Comparison of ENCODE assay signal across 8 cellular contexts in genomic region chr17:81684442-81684911, GRCh38. TPM values are rescaled to one million over a fixed set of nuclear protein-coding genes. Genes with fewer than 3 reads are reported as not detected.
A peak's percentile ranks its signal among the peaks of the same experiment; 100 is the strongest.
DNase-seq lines count a peak whose midpoint lies in the region; ATAC-seq, FAIRE-seq and TF ChIP-seq lines count a peak whose summit lies in the region.

No MANE protein-coding gene starts in this region.

- H3K79me2 ChIP-seq in GM12878 (ENCODE audit: control insufficient read depth, insufficient read depth, low read length), result peaks cover 38% of the 10 kb centered on the region

- peak overlapping the region; percentile 96 for H3K4me3 ChIP-seq in BLaER1
- H3K4me3 ChIP-seq in GM12878, result peak overlapping the region; percentile 95
- peak overlapping the region; percentile 70 to 94 (median 76) for H3K4me3 ChIP-seq in liver (ENCODE audit: low read depth in 1 of 3, low read length in 3 of 3)
- H3K4me3 ChIP-seq in upper lobe of left lung, result peak overlapping the region; percentile 85 to 100 (median 90)

- no peak overlapping the region for H2AFZ ChIP-seq in GM12878 (ENCODE audit: control insufficient read depth, low read depth, low read length)

- H3K36me3 ChIP-seq in BLaER1 (peaks cover 63% of the 10 kb centered on the region), GM12878 (ENCODE audit: control insufficient read depth in 2 of 2, insufficient read depth in 2 of 2, low read length in 1 of 2) (peaks cover 4 to 16% of the 10 kb centered on the region in 2 experiments; a peak in 3 of 4 replicates), liver (ENCODE audit: control insufficient read depth in 4 of 4, insufficient read depth in 3 of 4, low read depth in 1 of 4, low read length in 3 of 4) (peaks cover 3 to 31% (median 12%) of the 10 kb centered on the region in 4 donors), upper lobe of left lung (peaks cover 18 to 53% (median 37%) of the 10 kb centered on the region in 4 donors)

- in situ Hi-C loops in GM12878 (cut with MboI), result no loop called here

- H3K27me3 ChIP-seq in BLaER1 (no peaks in the 10 kb centered on the region), GM12878 (replicated peaks in 1 of 2; ENCODE audit: control insufficient read depth in 2 of 2, insufficient read depth in 2 of 2, low read length in 1 of 2) (no peaks in the 10 kb centered on the region), liver (ENCODE audit: control insufficient read depth in 4 of 4, insufficient read depth in 4 of 4, low read length in 3 of 4) (no peaks in the 10 kb centered on the region), upper lobe of left lung (no peaks in the 10 kb centered on the region)

- SMC1A ChIA-PET in GM12878 (lab: Charles Lee; ENCODE audit: uncharacterized antibody, unreplicated experiment), result interaction anchor here (0.7 to 0.8 kb wide), 2 partner anchors 18 to 21 kb away, joined by 3 read pairs; no protein-coding TSS in a partner anchor

- no peak for FAIRE-seq in GM12878 (lab: Jason Lieb, UNC)

- WGBS in GM12878 (ENCODE audit: insufficient coverage, insufficient replicate concordance, low lambda C conversion rate, missing lambda C conversion rate), result 6% methylated on average over 16 of the region's 16 CpGs
- 2% methylated on average over 16 of the region's 16 CpGs for WGBS in liver
- WGBS in upper lobe of left lung, 2 donors, result 0 to 2% methylated on average over 7 to 16 of the region's 16 CpGs

- DNase-seq in GM12878 (ENCODE audit: low read depth, low spot score), result no peak
- DNase-seq in upper lobe of left lung, result no peak
- no peak for DNase-seq in NCI-H524 treated with DMSO at 0.1 percent for 48 hours (lab: John Stamatoyannopoulos, UW)
- no peak for DNase-seq in cerebellum (ENCODE audit: low spot score)

- POLR2A ChIA-PET in GM12878 (lab: Charles Lee), result interaction anchor here (0.6 to 4.0 kb wide), 6 partner anchors 8 to 178 kb away, joined by 3 to 32 read pairs (median 4); partner anchors contain the start of gene MRPL12

- TF ChIP-seq POLR2A in GM12878 (IDR thresholded peaks at IDR 0.05; ENCODE audit: low read depth, low read length) (no peak), upper lobe of left lung (IDR thresholded peaks at IDR 0.05) (no peak)

- intact Hi-C loops in GM12878 (cut with micrococcal nuclease; ENCODE audit: unreplicated experiment), result no loop called here

- TSS peak; percentile 76 for BruUV-seq in GM12878 (replicated peaks; lab: Mats Ljungman, UMichigan)

- RAD21 ChIA-PET in GM12878 (lab: Charles Lee; ENCODE audit: unreplicated experiment), result interaction anchor here (1.9 kb wide), 1 partner anchor 19 kb away, joined by 6 read pairs; no protein-coding TSS in a partner anchor

- H3K9ac ChIP-seq in BLaER1 (peak overlapping the region; percentile 93), GM12878 (ENCODE audit: control insufficient read depth, insufficient read depth, low read length) (peak overlapping the region; percentile 95), liver (ENCODE audit: low read depth in 1 of 2, low read length in 2 of 2) (peak overlapping the region; percentile 11 to 72)

- H4K20me1 ChIP-seq in BLaER1 (peaks cover 66% of the 10 kb centered on the region), GM12878 (ENCODE audit: control insufficient read depth, insufficient read depth) (peaks cover 8% of the 10 kb centered on the region; the same call in 1 of the 2 replicates)

- no peak for TF ChIP-seq CTCF in GM12878 (IDR thresholded peaks at IDR 0.05 in 2 of 3, conservative IDR thresholded peaks at IDR 0.05 in 1 of 3; ENCODE audit: control insufficient read depth in 2 of 3, extremely low read depth in 1 of 3, insufficient read depth in 1 of 3, low read depth in 3 of 3, low read length in 3 of 3)
- no peak for TF ChIP-seq CTCF in liver (IDR thresholded peaks at IDR 0.05; ENCODE audit: low read depth, low read length, missing input control)
- no peak for TF ChIP-seq CTCF in upper lobe of left lung (IDR thresholded peaks at IDR 0.05)

- CTCF ChIA-PET in GM12878 (lab: Yijun Ruan, JAX), result interaction anchor here (1.1 to 1.6 kb wide), 4 partner anchors 10 to 27 kb away, joined by 3 to 5 read pairs (median 4); no protein-coding TSS in a partner anchor

- H3K4me2 ChIP-seq in BLaER1, result peak overlapping the region; percentile 97
- peak overlapping the region; percentile 97 for H3K4me2 ChIP-seq in GM12878 (ENCODE audit: control insufficient read depth, insufficient read depth)

- no peak for TF ChIP-seq EP300 in GM12878 (IDR thresholded peaks at IDR 0.05; ENCODE audit: borderline replicate concordance in 1 of 2, control insufficient read depth in 1 of 2, low read depth in 2 of 2, low read length in 2 of 2)
- no peak for TF ChIP-seq EP300 in upper lobe of left lung (IDR thresholded peaks at IDR 0.05)

- TF ChIP-seq RAD21 in GM12878 (IDR thresholded peaks at IDR 0.05; ENCODE audit: insufficient read depth, low read depth, low read length), result no peak
- no peak for TF ChIP-seq RAD21 in liver (IDR thresholded peaks at IDR 0.05)

- ATAC-seq in HG03439 (IDR thresholded peaks at IDR 0.05; ENCODE audit: unreplicated experiment) (peak; percentile 9), GM12878 (no peak), upper lobe of left lung (ENCODE audit: low FRiP score in 2 of 2) (peak in 1 of 2 donors; percentile 70), GM21786 (IDR thresholded peaks at IDR 0.05; ENCODE audit: unreplicated experiment) (no peak)

- H3K27ac ChIP-seq in BLaER1 (peak overlapping the region; percentile 90), GM12878 (ENCODE audit: control insufficient read depth, insufficient read depth) (peak overlapping the region; percentile 78), liver (ENCODE audit: low read depth in 1 of 2, low read length in 2 of 2) (peak overlapping the region; percentile 58 to 63), upper lobe of left lung (peak overlapping the region; percentile 82 to 93 (median 88))

- H3K9me3 ChIP-seq in BLaER1 (no peaks in the 10 kb centered on the region), GM12878 (replicated peaks; ENCODE audit: control insufficient read depth, insufficient read depth, low read length) (no peaks in the 10 kb centered on the region), liver (ENCODE audit: control insufficient read depth in 4 of 4, low read length in 3 of 4) (no peaks in the 10 kb centered on the region), upper lobe of left lung (no peaks in the 10 kb centered on the region)

- peaks cover 50% of the 10 kb centered on the region for H3K4me1 ChIP-seq in BLaER1
- H3K4me1 ChIP-seq in GM12878 (ENCODE audit: control insufficient read depth, insufficient read depth, low read length), result peaks cover 11% of the 10 kb centered on the region
- H3K4me1 ChIP-seq in liver (ENCODE audit: control insufficient read depth in 4 of 4, insufficient read depth in 4 of 4, low read length in 3 of 4), result peaks cover 16 to 51% (median 43%) of the 10 kb centered on the region in 4 donors
- peaks cover 22 to 38% (median 28%) of the 10 kb centered on the region in 4 donors for H3K4me1 ChIP-seq in upper lobe of left lung

RNA-seq across cellular contexts. Expression of gene HGS, which starts 0.7 kb away (rescaled TPM):
- 118 and 143 TPM in 2 replicates for total RNA-seq in GM12878 (2013; cell fraction: nucleolus; rRNA removed)
- 41.4 and 59.5 TPM in 2 replicates for total RNA-seq in GM12878 (2014; rRNA removed)
- total RNA-seq in GM12878 (2014; rRNA removed; fragmentation: Illumina TruSeq; extraction: Trizol), result 23.2 and 29.3 TPM in 2 replicates
- total RNA-seq in GM12878 (2021), result 58.0 and 85.6 TPM in 2 replicates
- 26.6 TPM for polyA plus RNA-seq in GM12878 (2011; ENCODE audit: low read depth)
- polyA plus RNA-seq in GM12878 (2011; rRNA removed), result 23.5 and 40.1 TPM in 2 replicates
- 34.2 and 50.9 TPM in 2 replicates for polyA plus RNA-seq in GM12878 (2011; cell fraction: cytosol; rRNA removed)
- 518 and 543 TPM in 2 replicates for polyA plus RNA-seq in GM12878 (2011; cell fraction: nucleus; rRNA removed)
- polyA plus RNA-seq in GM12878 (2012), result 54.1 and 64.4 TPM in 2 replicates
- polyA plus RNA-seq in GM12878 (2014; fragmentation: Illumina TruSeq; extraction: Trizol), result 29.2 and 51.0 TPM in 2 replicates
- polyA plus RNA-seq in GM12878 (2014; fragmentation: Nextera tagmentation; extraction: Ambion mirVana), result 1 to 10 TPM; 2.2 to 3.7 TPM
- 75.4 and 94.8 TPM in 2 replicates for polyA plus RNA-seq in GM12878 (2014; rRNA removed)
- 10 to 100 TPM; 59.9 to 69.3 TPM for polyA plus RNA-seq in GM12878 (2016; fragmentation: Nextera tagmentation; extraction: Ambion mirVana)
- polyA minus RNA-seq in GM12878 (2011; rRNA and poly(A)+ RNA removed), result 42.9 and 44.6 TPM in 2 replicates
- 22.3 and 29.3 TPM in 2 replicates for polyA minus RNA-seq in GM12878 (2011; cell fraction: cytosol; rRNA and poly(A)+ RNA removed)
- 49.6 and 81.2 TPM in 2 replicates for polyA minus RNA-seq in GM12878 (2011; cell fraction: nucleus; rRNA and poly(A)+ RNA removed)
- total RNA-seq in liver, result 10 to 100 TPM; 27.6 to 31.6 TPM
- 10 to 100 TPM; 21.8 to 28.7 TPM for polyA plus RNA-seq in liver
- 100 to 1,000 TPM in 4 of 6 donors, 10 to 100 TPM in 2; 74.7 to 164 (median 108) TPM for total RNA-seq in upper lobe of left lung
- 40.6 TPM for total RNA-seq in cerebellum

RNA-seq across cellular contexts. Expression of gene ARL16, which starts 0.9 kb away (rescaled TPM):
- total RNA-seq in GM12878 (2013; cell fraction: nucleolus; rRNA removed), result 16.5 and 20.3 TPM in 2 replicates
- 41.9 and 42.1 TPM in 2 replicates for total RNA-seq in GM12878 (2014; rRNA removed)
- total RNA-seq in GM12878 (2014; rRNA removed; fragmentation: Illumina TruSeq; extraction: Trizol), result 21.0 and 22.1 TPM in 2 replicates
- total RNA-seq in GM12878 (2021), result 18.6 and 25.6 TPM in 2 replicates
- 29.5 TPM for polyA plus RNA-seq in GM12878 (2011; ENCODE audit: low read depth)
- 26.8 and 34.3 TPM in 2 replicates for polyA plus RNA-seq in GM12878 (2011; rRNA removed)
- polyA plus RNA-seq in GM12878 (2011; cell fraction: cytosol; rRNA removed), result 45.5 and 56.7 TPM in 2 replicates
- 15.8 and 23.1 TPM in 2 replicates for polyA plus RNA-seq in GM12878 (2011; cell fraction: nucleus; rRNA removed)
- polyA plus RNA-seq in GM12878 (2012), result 24.6 and 26.5 TPM in 2 replicates
- 15.9 and 27.4 TPM in 2 replicates for polyA plus RNA-seq in GM12878 (2014; fragmentation: Illumina TruSeq; extraction: Trizol)
- 10 to 100 TPM in 1 of 2 experiments, 1 to 10 TPM in 1; 4.7 to 20.8 TPM for polyA plus RNA-seq in GM12878 (2014; fragmentation: Nextera tagmentation; extraction: Ambion mirVana)
- 43.6 and 44.5 TPM in 2 replicates for polyA plus RNA-seq in GM12878 (2014; rRNA removed)
- 10 to 100 TPM; 46.5 to 47.6 TPM for polyA plus RNA-seq in GM12878 (2016; fragmentation: Nextera tagmentation; extraction: Ambion mirVana)
- 12.5 and 18.9 TPM in 2 replicates for polyA minus RNA-seq in GM12878 (2011; rRNA and poly(A)+ RNA removed)
- polyA minus RNA-seq in GM12878 (2011; cell fraction: cytosol; rRNA and poly(A)+ RNA removed), result 5.9 and 7.2 TPM in 2 replicates
- polyA minus RNA-seq in GM12878 (2011; cell fraction: nucleus; rRNA and poly(A)+ RNA removed), result 6.4 and 10.4 TPM in 2 replicates
- total RNA-seq in liver, result 10 to 100 TPM in 1 of 2 donors, 1 to 10 TPM in 1; 9.8 to 12.9 TPM
- polyA plus RNA-seq in liver, result 10 to 100 TPM in 1 of 2 donors, 1 to 10 TPM in 1; 7.9 to 24.3 TPM
- 10 to 100 TPM; 16.9 to 47.1 (median 20.5) TPM for total RNA-seq in upper lobe of left lung
- total RNA-seq in cerebellum, result 29.0 TPM

RNA-seq across cellular contexts. Expression of gene CCDC137, which starts 17.9 kb away (rescaled TPM):
- 8.0 and 8.8 TPM in 2 replicates for total RNA-seq in GM12878 (2013; cell fraction: nucleolus; rRNA removed)
- total RNA-seq in GM12878 (2014; rRNA removed) (21.9 and 23.3 TPM in 2 replicates), GM12878 (2014; rRNA removed; fragmentation: Illumina TruSeq; extraction: Trizol) (18.3 and 19.6 TPM in 2 replicates), GM12878 (2021) (32.0 and 35.1 TPM in 2 replicates), liver (1 to 10 TPM; 4.3 to 4.8 TPM), upper lobe of left lung (10 to 100 TPM; 10.8 to 49.2 (median 12.6) TPM), cerebellum (3.3 TPM)
- 5.7 TPM for polyA plus RNA-seq in GM12878 (2011; ENCODE audit: low read depth)
- polyA plus RNA-seq in GM12878 (2011; rRNA removed) (7.7 and 13.7 TPM in 2 replicates), GM12878 (2014; fragmentation: Illumina TruSeq; extraction: Trizol) (20.9 and 32.6 TPM in 2 replicates), GM12878 (2014; fragmentation: Nextera tagmentation; extraction: Ambion mirVana) (1 to 10 TPM; 2.2 to 5.1 TPM), GM12878 (2014; rRNA removed) (33.8 and 39.3 TPM in 2 replicates), GM12878 (2016; fragmentation: Nextera tagmentation; extraction: Ambion mirVana) (10 to 100 TPM; 44.6 to 45.4 TPM), liver (1 to 10 TPM; 5.7 to 6.9 TPM)
- 12.6 and 24.0 TPM in 2 replicates for polyA plus RNA-seq in GM12878 (2011; cell fraction: cytosol; rRNA removed)
- 26.3 and 30.0 TPM in 2 replicates for polyA plus RNA-seq in GM12878 (2011; cell fraction: nucleus; rRNA removed)
- polyA plus RNA-seq in GM12878 (2012), result 16.2 and 24.2 TPM in 2 replicates
- polyA minus RNA-seq in GM12878 (2011; rRNA and poly(A)+ RNA removed), result 3.0 and 4.8 TPM in 2 replicates
- 5.2 and 6.8 TPM in 2 replicates for polyA minus RNA-seq in GM12878 (2011; cell fraction: cytosol; rRNA and poly(A)+ RNA removed)
- 3.4 and 11.5 TPM in 2 replicates for polyA minus RNA-seq in GM12878 (2011; cell fraction: nucleus; rRNA and poly(A)+ RNA removed)

RNA-seq across cellular contexts. Expression of gene OXLD1, which starts 18.1 kb away (rescaled TPM):
- 25.4 and 29.4 TPM in 2 replicates for total RNA-seq in GM12878 (2013; cell fraction: nucleolus; rRNA removed)
- total RNA-seq in GM12878 (2014; rRNA removed) (74.8 and 77.7 TPM in 2 replicates), GM12878 (2014; rRNA removed; fragmentation: Illumina TruSeq; extraction: Trizol) (14.4 and 18.4 TPM in 2 replicates), GM12878 (2021) (61.2 and 70.8 TPM in 2 replicates), liver (10 to 100 TPM; 11.2 to 15.2 TPM), upper lobe of left lung (10 to 100 TPM; 32.2 to 46.7 (median 38.5) TPM), cerebellum (5.5 TPM)
- 14.1 TPM for polyA plus RNA-seq in GM12878 (2011; ENCODE audit: low read depth)
- polyA plus RNA-seq in GM12878 (2011; rRNA removed) (6.2 and 13.5 TPM in 2 replicates), GM12878 (2014; fragmentation: Illumina TruSeq; extraction: Trizol) (3.4 and 10.2 TPM in 2 replicates), GM12878 (2014; fragmentation: Nextera tagmentation; extraction: Ambion mirVana) (1 to 10 TPM; 4.6 to 9.3 TPM), GM12878 (2014; rRNA removed) (83.2 and 84.8 TPM in 2 replicates), GM12878 (2016; fragmentation: Nextera tagmentation; extraction: Ambion mirVana) (10 to 100 TPM; 74.3 to 89.5 TPM), liver (10 to 100 TPM; 22.8 to 26.4 TPM)
- polyA plus RNA-seq in GM12878 (2011; cell fraction: cytosol; rRNA removed), result 24.6 and 47.1 TPM in 2 replicates
- polyA plus RNA-seq in GM12878 (2011; cell fraction: nucleus; rRNA removed), result 37.2 and 39.7 TPM in 2 replicates
- 28.0 and 28.4 TPM in 2 replicates for polyA plus RNA-seq in GM12878 (2012)
- 8.5 and 18.8 TPM in 2 replicates for polyA minus RNA-seq in GM12878 (2011; rRNA and poly(A)+ RNA removed)
- polyA minus RNA-seq in GM12878 (2011; cell fraction: cytosol; rRNA and poly(A)+ RNA removed), result 6.4 and 11.4 TPM in 2 replicates
- polyA minus RNA-seq in GM12878 (2011; cell fraction: nucleus; rRNA and poly(A)+ RNA removed), result 13.7 and 25.6 TPM in 2 replicates

RNA-seq across cellular contexts. Expression of gene MRPL12, which starts 18.7 kb away (rescaled TPM):
- total RNA-seq in GM12878 (2013; cell fraction: nucleolus; rRNA removed), result 8.8 and 10.1 TPM in 2 replicates
- 115 and 157 TPM in 2 replicates for total RNA-seq in GM12878 (2014; rRNA removed)
- total RNA-seq in GM12878 (2014; rRNA removed; fragmentation: Illumina TruSeq; extraction: Trizol), result 37.5 and 42.7 TPM in 2 replicates
- 163 and 169 TPM in 2 replicates for total RNA-seq in GM12878 (2021)
- polyA plus RNA-seq in GM12878 (2011; ENCODE audit: low read depth), result 20.7 TPM
- polyA plus RNA-seq in GM12878 (2011; rRNA removed), result 50.4 and 77.8 TPM in 2 replicates
- 118 and 173 TPM in 2 replicates for polyA plus RNA-seq in GM12878 (2011; cell fraction: cytosol; rRNA removed)
- polyA plus RNA-seq in GM12878 (2011; cell fraction: nucleus; rRNA removed), result 63.4 and 87.9 TPM in 2 replicates
- 61.5 and 76.2 TPM in 2 replicates for polyA plus RNA-seq in GM12878 (2012)
- polyA plus RNA-seq in GM12878 (2014; fragmentation: Illumina TruSeq; extraction: Trizol), result 28.4 and 67.3 TPM in 2 replicates
- polyA plus RNA-seq in GM12878 (2014; fragmentation: Nextera tagmentation; extraction: Ambion mirVana), result 1 to 10 TPM; 1.3 to 4.5 TPM
- polyA plus RNA-seq in GM12878 (2014; rRNA removed), result 269 and 299 TPM in 2 replicates
- polyA plus RNA-seq in GM12878 (2016; fragmentation: Nextera tagmentation; extraction: Ambion mirVana), result 100 to 1,000 TPM; 235 to 247 TPM
- 25.1 and 41.4 TPM in 2 replicates for polyA minus RNA-seq in GM12878 (2011; rRNA and poly(A)+ RNA removed)
- 26.9 and 29.7 TPM in 2 replicates for polyA minus RNA-seq in GM12878 (2011; cell fraction: cytosol; rRNA and poly(A)+ RNA removed)
- polyA minus RNA-seq in GM12878 (2011; cell fraction: nucleus; rRNA and poly(A)+ RNA removed), result 6.0 and 18.1 TPM in 2 replicates
- total RNA-seq in liver, result 10 to 100 TPM in 1 of 2 donors, 1 to 10 TPM in 1; 9.1 to 15.1 TPM
- polyA plus RNA-seq in liver, result 100 to 1,000 TPM; 103 to 121 TPM
- 10 to 100 TPM; 29.3 to 69.8 (median 47.8) TPM for total RNA-seq in upper lobe of left lung
- total RNA-seq in cerebellum, result 2.3 TPM

Comparison
In these comparisons a context has a peak if more than half of its experiments do, and no peak if none do; other contexts are left out.
1. H3K9ac ChIP-seq: peak in every context shown above with its lines; median percentile 95 in GM12878; 93 in BLaER1; 42 in liver.